In genomic region chr20:34135525-34136275, GRCh38 we compare ENCODE assay signal across 1 cellular context.
A peak's percentile ranks its signal among the peaks of the same experiment; 100 is the strongest.
TF ChIP-seq lines count a peak whose summit lies in the region.
"Not testable (repeated sequence)": the region's sequence is repeated elsewhere in the genome, so short reads cannot be mapped to it uniquely, and the experiment has no call there.

No MANE protein-coding gene starts in this region.

TF ChIP-seq in HepG2, 621 proteins besides CTCF, POLR2A, EP300 and RAD21 (continued from another document and continues in another):
- peak; percentile 33; the same call in 1 of the 2 replicates for TF ChIP-seq KDM3A (CRISPR knock-in tag; IDR thresholded peaks at IDR 0.05; ENCODE audit: low read depth)
- 0 out of 2 replicates have a peak, but pooled peaks have one; percentile 32 for TF ChIP-seq FOXC1 (CRISPR knock-in tag; IDR thresholded peaks at IDR 0.05; ENCODE audit: borderline replicate concordance)
- peak; percentile 84; the same call in 1 of the 2 replicates for TF ChIP-seq ZBTB4 (CRISPR knock-in tag; IDR thresholded peaks at IDR 0.05; ENCODE audit: borderline replicate concordance)
- peak; percentile 87 for TF ChIP-seq HNF1A (IDR thresholded peaks at IDR 0.05; ENCODE audit: low read depth)
- TF ChIP-seq HNF1A (CRISPR knock-in tag; IDR thresholded peaks at IDR 0.05; ENCODE audit: borderline replicate concordance): peak; percentile 92
- 0 out of 2 replicates have a peak, but pooled peaks have one; percentile 12 for TF ChIP-seq ZNF652 (CRISPR knock-in tag; IDR thresholded peaks at IDR 0.05; ENCODE audit: borderline replicate concordance, low read depth)
- TF ChIP-seq SP5 (CRISPR knock-in tag; IDR thresholded peaks at IDR 0.05; ENCODE audit: borderline replicate concordance, low read depth): peak; percentile 77; the same call in 1 of the 2 replicates
- 0 out of 2 replicates have a peak, but pooled peaks have one; percentile 25 for TF ChIP-seq FOXP1 (IDR thresholded peaks at IDR 0.05)
- peak; percentile 63; the same call in 1 of the 2 replicates for TF ChIP-seq FOXP1 (CRISPR knock-in tag; IDR thresholded peaks at IDR 0.05)
- TF ChIP-seq HDAC2 (CRISPR knock-in tag; IDR thresholded peaks at IDR 0.05): peak; percentile 81
- TF ChIP-seq SMAD3 (CRISPR knock-in tag; IDR thresholded peaks at IDR 0.05): 0 out of 2 replicates have a peak, but pooled peaks have one; percentile 52
- TF ChIP-seq NR2F6 (IDR thresholded peaks at IDR 0.05): 0 out of 2 replicates have a peak, but pooled peaks have one; percentile 24
- TF ChIP-seq NR2F6 (CRISPR knock-in tag; IDR thresholded peaks at IDR 0.05): peak; percentile 31; the same call in 1 of the 2 replicates
- TF ChIP-seq ZNF280D (CRISPR knock-in tag; IDR thresholded peaks at IDR 0.05): peak; percentile 69; the same call in 1 of the 2 replicates
- TF ChIP-seq CREM (IDR thresholded peaks at IDR 0.05): peak; percentile 34; the same call in 1 of the 2 replicates
- not testable (repeated sequence) for TF ChIP-seq CREM (CRISPR knock-in tag; IDR thresholded peaks at IDR 0.05); SOX6 (IDR thresholded peaks at IDR 0.05)
- TF ChIP-seq ZNF788 (CRISPR knock-in tag; IDR thresholded peaks at IDR 0.05; ENCODE audit: borderline replicate concordance): 0 out of 2 replicates have a peak, but pooled peaks have one; percentile 41
- peak; percentile 46; the same call in 1 of the 2 replicates for TF ChIP-seq FOXO1 (CRISPR knock-in tag; IDR thresholded peaks at IDR 0.05)
- TF ChIP-seq SOX5 (CRISPR knock-in tag; IDR thresholded peaks at IDR 0.05; ENCODE audit: borderline replicate concordance): peak; percentile 94
- TF ChIP-seq NKX3-1 (CRISPR knock-in tag; IDR thresholded peaks at IDR 0.05): 0 out of 2 replicates have a peak, but pooled peaks have one; percentile 1
- TF ChIP-seq SALL1 (CRISPR knock-in tag; IDR thresholded peaks at IDR 0.05): peak; percentile 29; the same call in 1 of the 2 replicates
- TF ChIP-seq SAP130 (CRISPR knock-in tag; IDR thresholded peaks at IDR 0.05; ENCODE audit: low read depth): peak; percentile 73
- TF ChIP-seq ZNF644 (CRISPR knock-in tag; IDR thresholded peaks at IDR 0.05; ENCODE audit: low read depth): peak; percentile 54; the same call in 1 of the 2 replicates
- TF ChIP-seq PATZ1 (CRISPR knock-in tag; IDR thresholded peaks at IDR 0.05): peak; percentile 54; the same call in 1 of the 2 replicates
- peak; percentile 57; the same call in 1 of the 2 replicates for TF ChIP-seq TFE3 (CRISPR knock-in tag; IDR thresholded peaks at IDR 0.05)
- 0 out of 2 replicates have a peak, but pooled peaks have one; percentile 40 for TF ChIP-seq KDM6A (CRISPR knock-in tag; IDR thresholded peaks at IDR 0.05; ENCODE audit: low read depth)
- peak; percentile 43; the same call in 1 of the 2 replicates for TF ChIP-seq CEBPG (CRISPR knock-in tag; IDR thresholded peaks at IDR 0.05)
- TF ChIP-seq LRRFIP1 (CRISPR knock-in tag; conservative IDR thresholded peaks at IDR 0.05): 0 out of 2 replicates have a peak, but pooled peaks have one; percentile 11
- TF ChIP-seq CBX5 (CRISPR knock-in tag; IDR thresholded peaks at IDR 0.05; ENCODE audit: borderline replicate concordance): 0 out of 2 replicates have a peak, but pooled peaks have one; percentile 26
- TF ChIP-seq SOX6 (CRISPR knock-in tag; IDR thresholded peaks at IDR 0.05): peak; percentile 90
- TF ChIP-seq KAT7 (CRISPR knock-in tag; IDR thresholded peaks at IDR 0.05; ENCODE audit: borderline replicate concordance): peak; percentile 70; the same call in 1 of the 2 replicates
- peak; percentile 68; the same call in 1 of the 2 replicates for TF ChIP-seq DMAP1 (CRISPR knock-in tag; IDR thresholded peaks at IDR 0.05)
